ENCODE assay signal across 1 cellular context in the genomic region with DNA sequence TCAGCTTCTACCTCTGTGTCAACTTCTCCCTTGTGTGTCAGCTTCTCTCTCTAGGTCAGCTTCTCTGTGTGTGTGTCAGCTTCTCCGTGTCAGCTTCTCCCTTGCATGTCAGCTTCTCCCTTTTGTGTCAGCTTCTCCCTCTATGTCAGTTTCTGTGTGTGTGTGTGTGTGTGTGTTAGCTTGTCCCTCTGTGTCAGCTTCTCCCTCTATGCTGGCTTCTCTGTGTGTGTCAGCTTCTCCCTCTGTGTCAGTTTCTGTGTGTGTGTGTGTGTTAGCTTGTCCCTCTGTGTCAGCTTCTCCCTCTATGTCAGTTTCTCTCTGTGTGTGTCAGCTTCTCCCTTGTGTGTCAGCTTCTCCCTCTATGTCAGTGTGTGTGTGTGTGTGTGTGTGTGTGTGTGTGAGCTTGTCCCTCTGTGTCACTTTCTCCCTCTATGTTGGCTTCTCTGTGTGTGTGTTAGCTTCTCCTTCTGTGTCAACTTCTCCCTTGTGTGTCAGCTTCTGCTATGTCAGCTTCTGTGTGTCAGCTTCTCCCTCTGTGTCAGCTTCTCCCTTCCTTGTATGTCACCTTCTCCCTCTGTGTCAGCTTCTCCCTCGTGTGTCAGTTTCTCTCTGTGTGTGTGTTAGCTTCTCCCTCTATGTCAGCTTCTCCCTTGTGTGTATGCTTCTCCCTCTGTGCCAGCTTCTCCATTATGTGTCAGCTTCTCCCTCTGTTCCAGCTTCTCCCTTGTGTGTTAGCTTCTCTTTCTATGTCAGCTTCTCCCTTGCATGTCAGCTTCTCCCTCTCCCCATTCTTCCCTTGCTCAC.
TF ChIP-seq lines count a peak whose summit lies in the region.

No MANE protein-coding gene starts in this region.

TF ChIP-seq in H1, 55 proteins besides CTCF, POLR2A, EP300 and RAD21:
- no peak for TF ChIP-seq MAFK (IDR thresholded peaks at IDR 0.05; ENCODE audit: low read depth, low read length)
- TF ChIP-seq, protein P1, sequence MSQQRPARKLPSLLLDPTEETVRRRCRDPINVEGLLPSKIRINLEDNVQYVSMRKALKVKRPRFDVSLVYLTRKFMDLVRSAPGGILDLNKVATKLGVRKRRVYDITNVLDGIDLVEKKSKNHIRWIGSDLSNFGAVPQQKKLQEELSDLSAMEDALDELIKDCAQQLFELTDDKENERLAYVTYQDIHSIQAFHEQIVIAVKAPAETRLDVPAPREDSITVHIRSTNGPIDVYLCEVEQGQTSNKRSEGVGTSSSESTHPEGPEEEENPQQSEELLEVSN (IDR thresholded peaks at IDR 0.05): no peak
- no peak for TF ChIP-seq SIN3A (conservative IDR thresholded peaks at IDR 0.05 in 1 of 2, IDR thresholded peaks at IDR 0.05 in 1 of 2; ENCODE audit: low read depth in 1 of 2, low read length in 2 of 2)
- no peak for TF ChIP-seq HDAC2 (IDR thresholded peaks at IDR 0.05; ENCODE audit: borderline replicate concordance in 1 of 2, low read depth in 2 of 2, low read length in 2 of 2)
- TF ChIP-seq PHF8 (conservative IDR thresholded peaks at IDR 0.05; ENCODE audit: low read depth, low read length): no peak
- no peak for TF ChIP-seq NRF1 (IDR thresholded peaks at IDR 0.05; ENCODE audit: low read depth, low read length)
- TF ChIP-seq SUZ12 (IDR thresholded peaks at IDR 0.05; ENCODE audit: low read length): no peak
- TF ChIP-seq SRF (IDR thresholded peaks at IDR 0.05; ENCODE audit: low read depth, low read length): no peak
- no peak for TF ChIP-seq JUND (IDR thresholded peaks at IDR 0.05; ENCODE audit: low read length)
- no peak for TF ChIP-seq TBP (IDR thresholded peaks at IDR 0.05; ENCODE audit: low read depth, low read length)
- TF ChIP-seq, protein P2, sequence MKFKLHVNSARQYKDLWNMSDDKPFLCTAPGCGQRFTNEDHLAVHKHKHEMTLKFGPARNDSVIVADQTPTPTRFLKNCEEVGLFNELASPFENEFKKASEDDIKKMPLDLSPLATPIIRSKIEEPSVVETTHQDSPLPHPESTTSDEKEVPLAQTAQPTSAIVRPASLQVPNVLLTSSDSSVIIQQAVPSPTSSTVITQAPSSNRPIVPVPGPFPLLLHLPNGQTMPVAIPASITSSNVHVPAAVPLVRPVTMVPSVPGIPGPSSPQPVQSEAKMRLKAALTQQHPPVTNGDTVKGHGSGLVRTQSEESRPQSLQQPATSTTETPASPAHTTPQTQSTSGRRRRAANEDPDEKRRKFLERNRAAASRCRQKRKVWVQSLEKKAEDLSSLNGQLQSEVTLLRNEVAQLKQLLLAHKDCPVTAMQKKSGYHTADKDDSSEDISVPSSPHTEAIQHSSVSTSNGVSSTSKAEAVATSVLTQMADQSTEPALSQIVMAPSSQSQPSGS (IDR thresholded peaks at IDR 0.05; ENCODE audit: low read length): no peak
- TF ChIP-seq CTBP2 (IDR thresholded peaks at IDR 0.05; ENCODE audit: borderline replicate concordance, insufficient read depth, insufficient read length, low read length): no peak
- no peak for TF ChIP-seq SP4 (IDR thresholded peaks at IDR 0.05; ENCODE audit: low read length)
- TF ChIP-seq BRCA1 (IDR thresholded peaks at IDR 0.05; ENCODE audit: low read depth, low read length): no peak
- no peak for TF ChIP-seq GTF2F1 (IDR thresholded peaks at IDR 0.05; ENCODE audit: borderline replicate concordance, low read depth, low read length)
- TF ChIP-seq POU5F1 (IDR thresholded peaks at IDR 0.05; ENCODE audit: low read depth, low read length): no peak
